In the genomic region with DNA sequence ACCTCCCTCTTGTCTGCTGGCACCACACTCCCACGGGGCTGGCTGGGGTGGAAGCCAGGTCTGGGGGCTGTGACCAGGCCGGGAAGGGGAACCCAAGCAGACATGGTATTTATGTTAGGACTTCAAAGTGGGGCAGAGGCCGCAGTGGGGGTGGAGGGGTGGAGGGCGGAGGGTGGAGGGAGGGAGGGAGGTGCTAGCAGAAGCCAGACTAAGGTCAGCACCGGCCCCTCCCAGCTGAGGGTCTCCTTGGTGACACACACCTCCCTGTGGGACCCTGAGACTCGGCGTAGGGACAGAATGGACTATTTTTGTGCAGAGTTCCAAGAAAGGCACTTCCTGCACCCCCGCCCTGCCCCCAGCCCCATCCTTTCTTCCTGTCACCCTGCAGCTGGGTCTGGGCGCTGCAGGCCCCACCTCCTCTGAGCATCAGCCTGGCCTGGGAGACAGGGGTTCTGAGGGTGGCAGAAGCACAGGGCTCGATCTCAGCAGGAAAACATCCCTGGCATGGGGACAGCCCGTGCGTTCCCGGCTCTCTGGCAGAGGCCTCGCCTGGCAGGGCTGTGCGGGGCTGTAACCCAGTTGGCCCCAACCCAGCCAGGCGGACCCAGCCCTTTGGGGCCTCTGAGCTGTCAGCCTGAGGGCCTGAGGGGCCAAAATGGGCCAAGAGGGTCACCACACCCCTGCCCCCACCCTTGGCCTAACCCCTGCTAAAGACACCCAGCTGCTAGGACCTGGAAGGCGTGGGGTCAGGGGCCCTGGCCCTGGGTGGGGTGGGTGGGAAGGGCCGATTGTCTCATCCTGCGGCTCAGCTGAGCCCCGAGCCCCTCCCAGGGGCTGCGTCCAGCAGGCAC, we compare ENCODE assay signal across 10 cellular contexts. TPM values are rescaled to one million over a fixed set of nuclear protein-coding genes. Genes with fewer than 3 reads are reported as not detected.
DNase-seq lines count a peak whose midpoint lies in the region; ATAC-seq, FAIRE-seq and TF ChIP-seq lines count a peak whose summit lies in the region.
"Had no signal": no experiment of that assay in that cellular context is flagged by ENCODE, and none has a peak within 500 bp of the region (broad histone marks: within the 10 kb centered on the region; RNA-seq: fewer than 3 reads in every experiment).

No MANE protein-coding gene starts in this region.

- H3K27me3 Mint-ChIP-seq in activated CD4-positive, alpha-beta T cell treated with anti-CD3 and anti-CD28 coated beads, Interleukin-2, amount 10 ng/mL, durations not matched to agents 7 days and 5 days = no peaks in the 10 kb centered on the region
- H3K27me3 Mint-ChIP-seq in activated naive CD8-positive, alpha-beta T cell treated with anti-CD3 and anti-CD28 coated beads, Interleukin-2, amount 10 ng/mL, durations not matched to agents 7 days and 5 days = no peaks in the 10 kb centered on the region

- POLR2A ChIA-PET in activated CD4-positive, alpha-beta T cell treated with anti-CD3 and anti-CD28 coated beads, Interleukin-2, amount 10 ng/mL, durations not matched to agents 7 days and 5 days (lab: Charles Lee) = no interaction called here
- POLR2A ChIA-PET in activated naive CD8-positive, alpha-beta T cell treated with anti-CD3 and anti-CD28 coated beads, Interleukin-2, amount 10 ng/mL, durations not matched to agents 7 days and 5 days (lab: Charles Lee) = interaction anchor here (0.6 to 4.3 kb wide), 5 partner anchors 10 to 63 kb away, joined by 3 to 215 read pairs (median 4); a partner anchor contains a TSS

- no peak overlapping the region for H2AFZ ChIP-seq in keratinocyte (ENCODE audit: control insufficient read depth, low read length)

- intact Hi-C loops in transverse colon (cut with DNase I; ENCODE audit: low total_unique reads) = no loop called here

- ATAC-seq in activated naive CD8-positive, alpha-beta T cell treated with anti-CD3 and anti-CD28 coated beads, Interleukin-2, amount 10 ng/mL, durations not matched to agents 7 days and 5 days (ENCODE audit: low read depth) = peak; percentile 72
- ATAC-seq in GM19463 (IDR thresholded peaks at IDR 0.05; ENCODE audit: unreplicated experiment) = no peak

- peak overlapping the region; percentile 15 for H3K4me3 Mint-ChIP-seq in activated CD4-positive, alpha-beta T cell treated with anti-CD3 and anti-CD28 coated beads, Interleukin-2, amount 10 ng/mL, durations not matched to agents 7 days and 5 days
- H3K4me3 Mint-ChIP-seq in activated naive CD8-positive, alpha-beta T cell treated with anti-CD3 and anti-CD28 coated beads, Interleukin-2, amount 10 ng/mL, durations not matched to agents 7 days and 5 days = peak overlapping the region; percentile 81

- no peaks in the 10 kb centered on the region for H4K20me1 ChIP-seq in keratinocyte (ENCODE audit: control insufficient read depth, extremely low read depth, insufficient read depth, low read length)

- no peaks in the 10 kb centered on the region for H3K9me3 Mint-ChIP-seq in activated CD4-positive, alpha-beta T cell treated with anti-CD3 and anti-CD28 coated beads, Interleukin-2, amount 10 ng/mL, durations not matched to agents 7 days and 5 days
- no peaks in the 10 kb centered on the region for H3K9me3 Mint-ChIP-seq in activated naive CD8-positive, alpha-beta T cell treated with anti-CD3 and anti-CD28 coated beads, Interleukin-2, amount 10 ng/mL, durations not matched to agents 7 days and 5 days
- H3K9me3 Mint-ChIP-seq: naive B cell had no signal

- peaks cover 37% of the 10 kb centered on the region for H3K4me1 ChIP-seq in keratinocyte (ENCODE audit: control insufficient read depth, extremely low read depth, insufficient read depth, low read length)
- peaks cover 16 to 26% (median 22%) of the 10 kb centered on the region in 4 donors for H3K4me1 ChIP-seq in transverse colon

- CTCF ChIA-PET in activated CD4-positive, alpha-beta T cell treated with anti-CD3 and anti-CD28 coated beads, Interleukin-2, amount 10 ng/mL, durations not matched to agents 7 days and 5 days (lab: Charles Lee) = interaction anchor here (0.8 to 1.6 kb wide), 5 partner anchors 14 to 62 kb away, joined by 3 to 4 read pairs (median 3); no protein-coding TSS in a partner anchor

- H3K9me3 ChIP-seq in keratinocyte (ENCODE audit: control insufficient read depth, low read depth, low read length) (no peaks in the 10 kb centered on the region), transverse colon (no peaks in the 10 kb centered on the region)
- H3K9me3 ChIP-seq: testis had no signal

- H3K4me2 ChIP-seq in keratinocyte (ENCODE audit: control insufficient read depth, extremely low read depth, insufficient read depth, low read depth, low read length) = peak overlapping the region; percentile 61

- FAIRE-seq in keratinocyte (lab: Jason Lieb, UNC) = no peak

- in situ Hi-C loops in transverse colon (cut with MboI; ENCODE audit: low pct_ligation_motif_present in 1 of 4, low pct_unique_long_range_greater_than_20kb in 1 of 4, low sequenced_read_pairs in 3 of 4) = no loop called here

- H3K4me1 Mint-ChIP-seq in activated CD4-positive, alpha-beta T cell treated with anti-CD3 and anti-CD28 coated beads, Interleukin-2, amount 10 ng/mL, durations not matched to agents 7 days and 5 days = peaks cover 59% of the 10 kb centered on the region
- peaks cover 45% of the 10 kb centered on the region for H3K4me1 Mint-ChIP-seq in activated naive CD8-positive, alpha-beta T cell treated with anti-CD3 and anti-CD28 coated beads, Interleukin-2, amount 10 ng/mL, durations not matched to agents 7 days and 5 days

- dilution Hi-C loops in keratinocyte (cut with MboI; ENCODE audit: extremely low pct_ligation_motif_present, low sequenced_read_pairs) = no loop called here

- H3K9ac ChIP-seq in keratinocyte (ENCODE audit: control insufficient read depth, extremely low read depth, insufficient read depth, low read length) = no peak overlapping the region

- H3K27ac ChIP-seq in keratinocyte (ENCODE audit: control insufficient read depth, insufficient read depth, low read length) = no peak overlapping the region
- peak overlapping the region; percentile 56 to 69 (median 61) for H3K27ac ChIP-seq in transverse colon

- no peak overlapping the region for H3K4me3 ChIP-seq in keratinocyte (ENCODE audit: control insufficient read depth in 2 of 3, extremely low read depth in 1 of 3, insufficient read depth in 2 of 3, low read depth in 1 of 3, low read length in 3 of 3)
- no peak overlapping the region for H3K4me3 ChIP-seq in transverse colon
- H3K4me3 ChIP-seq: testis had no signal

- H3K36me3 ChIP-seq in keratinocyte (ENCODE audit: control insufficient read depth in 2 of 2, extremely low read depth in 1 of 2, insufficient read depth in 2 of 2, low read length in 2 of 2) (peaks cover 1 to 4% of the 10 kb centered on the region in 2 experiments), transverse colon (no peaks in the 10 kb centered on the region)

- no peaks in the 10 kb centered on the region for H3K9me1 ChIP-seq in keratinocyte (ENCODE audit: control insufficient read depth, extremely low read depth, insufficient read depth, low read length)

- no peak for TF ChIP-seq EP300 in transverse colon (IDR thresholded peaks at IDR 0.05; ENCODE audit: low read depth)

- H3K27me3 ChIP-seq in keratinocyte (ENCODE audit: control insufficient read depth, extremely low read depth, insufficient read depth, low read length) (no peaks in the 10 kb centered on the region), transverse colon (no peaks in the 10 kb centered on the region)
- H3K27me3 ChIP-seq: testis had no signal

- WGBS in transverse colon (ENCODE audit: low coverage in 1 of 2), 2 donors = 49% methylated on average over 17 of the region's 21 CpGs; no CpG with 5 or more reads in 1 of the 2 donors

- H3K27ac Mint-ChIP-seq in activated CD4-positive, alpha-beta T cell treated with anti-CD3 and anti-CD28 coated beads, Interleukin-2, amount 10 ng/mL, durations not matched to agents 7 days and 5 days = peak overlapping the region; percentile 88
- peak overlapping the region; percentile 98 for H3K27ac Mint-ChIP-seq in activated naive CD8-positive, alpha-beta T cell treated with anti-CD3 and anti-CD28 coated beads, Interleukin-2, amount 10 ng/mL, durations not matched to agents 7 days and 5 days

- TF ChIP-seq POLR2A in transverse colon (IDR thresholded peaks at IDR 0.05) = no peak

- no peaks in the 10 kb centered on the region for H3K36me3 Mint-ChIP-seq in activated CD4-positive, alpha-beta T cell treated with anti-CD3 and anti-CD28 coated beads, Interleukin-2, amount 10 ng/mL, durations not matched to agents 7 days and 5 days (ENCODE audit: low read depth)
- H3K36me3 Mint-ChIP-seq in activated naive CD8-positive, alpha-beta T cell treated with anti-CD3 and anti-CD28 coated beads, Interleukin-2, amount 10 ng/mL, durations not matched to agents 7 days and 5 days = peaks cover 2% of the 10 kb centered on the region
- H3K36me3 Mint-ChIP-seq: naive B cell had no signal

- no peaks in the 10 kb centered on the region for H3K79me2 ChIP-seq in keratinocyte (ENCODE audit: control insufficient read depth, insufficient read depth, low read length)

- no peak for TF ChIP-seq CTCF in keratinocyte (optimal IDR thresholded peaks at IDR 0.05 in 1 of 3, IDR thresholded peaks at IDR 0.05 in 1 of 3, conservative IDR thresholded peaks at IDR 0.05 in 1 of 3; ENCODE audit: extremely low read depth in 1 of 3, insufficient read depth in 2 of 3, low read length in 3 of 3)
- TF ChIP-seq CTCF in transverse colon (IDR thresholded peaks at IDR 0.05) = no peak

- DNase-seq in activated CD4-positive, alpha-beta T cell treated with anti-CD3 and anti-CD28 coated beads, Interleukin-2, amount 10 ng/mL, durations not matched to agents 7 days and 5 days = peak; percentile 66
- no peak for DNase-seq in activated CD4-positive, alpha-beta T cell treated with anti-CD3 and anti-CD28 coated beads for 1 hour
- DNase-seq in activated naive CD8-positive, alpha-beta T cell treated with anti-CD3 and anti-CD28 coated beads, Interleukin-2, amount 10 ng/mL, durations not matched to agents 7 days and 5 days = peak; percentile 78
- DNase-seq in keratinocyte (ENCODE audit: low read depth, low spot score) (no peak), transverse colon (no peak), NCI-H524 treated with DMSO at 0.1 percent for 48 hours (lab: John Stamatoyannopoulos, UW) (no peak), GOT3 (lab: John Stamatoyannopoulos, UW) (no peak)
- DNase-seq: naive B cell, testis had no signal

RNA-seq across cellular contexts. Expression of a gene that starts 9.6 kb away (rescaled TPM):
- total RNA-seq in activated CD4-positive, alpha-beta T cell treated with anti-CD3 and anti-CD28 coated beads, Interleukin-2, amount 10 ng/mL, durations not matched to agents 7 days and 5 days = 1 to 10 TPM; 2.4 to 2.5 TPM
- total RNA-seq in activated naive CD8-positive, alpha-beta T cell treated with anti-CD3 and anti-CD28 coated beads, Interleukin-2, amount 10 ng/mL, durations not matched to agents 7 days and 5 days = 10 to 100 TPM; 80.3 to 85.5 TPM
- 0.02 to 0.40 TPM (median 0.12 TPM) in 3 replicates for polyA plus RNA-seq in keratinocyte
- 0.37 TPM for polyA plus RNA-seq in keratinocyte (2011; ENCODE audit: low read depth)
- polyA plus RNA-seq in keratinocyte (2011; cell fraction: cytosol; rRNA removed) = 0.05 and 0.06 TPM in 2 replicates
- polyA plus RNA-seq in keratinocyte (2011; cell fraction: nucleus; rRNA removed) = 0.31 and 0.40 TPM in 2 replicates
- 0.06 and 1.2 TPM in 2 replicates for polyA plus RNA-seq in keratinocyte (2012; ENCODE audit: low replicate concordance)
- polyA minus RNA-seq in keratinocyte = 0.23 to 0.52 TPM in 2 of 3 replicates, not detected in the other
- polyA minus RNA-seq in keratinocyte (2011; cell fraction: cytosol; rRNA and poly(A)+ RNA removed) = not detected
- 0.21 TPM in 1 of 2 replicates, not detected in the other for polyA minus RNA-seq in keratinocyte (2011; cell fraction: nucleus; rRNA and poly(A)+ RNA removed)
- 10 to 100 TPM in 1 of 4 donors, 1 to 10 TPM in 3; 2.6 to 36.2 (median 6.5) TPM for total RNA-seq in transverse colon

RNA-seq across cellular contexts. Expression of a gene that starts 9.7 kb away (rescaled TPM):
- 1 to 10 TPM; 1.1 to 1.6 TPM for total RNA-seq in activated CD4-positive, alpha-beta T cell treated with anti-CD3 and anti-CD28 coated beads, Interleukin-2, amount 10 ng/mL, durations not matched to agents 7 days and 5 days
- 1 to 10 TPM; 3.0 to 5.7 TPM for total RNA-seq in activated naive CD8-positive, alpha-beta T cell treated with anti-CD3 and anti-CD28 coated beads, Interleukin-2, amount 10 ng/mL, durations not matched to agents 7 days and 5 days
- polyA plus RNA-seq in keratinocyte = 10.6 to 18.6 TPM (median 16.1 TPM) in 3 replicates
- 7.9 TPM for polyA plus RNA-seq in keratinocyte (2011; ENCODE audit: low read depth)
- polyA plus RNA-seq in keratinocyte (2011; cell fraction: cytosol; rRNA removed) = 6.2 and 20.7 TPM in 2 replicates
- 19.3 and 34.2 TPM in 2 replicates for polyA plus RNA-seq in keratinocyte (2011; cell fraction: nucleus; rRNA removed)
- 28.8 and 29.9 TPM in 2 replicates for polyA plus RNA-seq in keratinocyte (2012; ENCODE audit: low replicate concordance)
- polyA minus RNA-seq in keratinocyte = 7.6 to 19.7 TPM (median 10.7 TPM) in 3 replicates
- 44.9 TPM for polyA minus RNA-seq in keratinocyte (2011; cell fraction: cytosol; rRNA and poly(A)+ RNA removed)
- polyA minus RNA-seq in keratinocyte (2011; cell fraction: nucleus; rRNA and poly(A)+ RNA removed) = 20.1 and 21.6 TPM in 2 replicates
- 10 to 100 TPM in 3 of 4 donors, 1 to 10 TPM in 1; 8.8 to 43.8 (median 14.4) TPM for total RNA-seq in transverse colon

RNA-seq across cellular contexts. Expression of a gene that starts 18.4 kb away (rescaled TPM):
- total RNA-seq in activated CD4-positive, alpha-beta T cell treated with anti-CD3 and anti-CD28 coated beads, Interleukin-2, amount 10 ng/mL, durations not matched to agents 7 days and 5 days = 10 to 100 TPM; 47.4 to 48.0 TPM
- total RNA-seq in activated naive CD8-positive, alpha-beta T cell treated with anti-CD3 and anti-CD28 coated beads, Interleukin-2, amount 10 ng/mL, durations not matched to agents 7 days and 5 days = 10 to 100 TPM; 45.4 to 47.8 TPM
- polyA plus RNA-seq in keratinocyte = 61.4 to 65.8 TPM (median 64.8 TPM) in 3 replicates
- 31.0 TPM for polyA plus RNA-seq in keratinocyte (2011; ENCODE audit: low read depth)
- polyA plus RNA-seq in keratinocyte (2011; cell fraction: cytosol; rRNA removed) = 37.7 and 68.6 TPM in 2 replicates
- polyA plus RNA-seq in keratinocyte (2011; cell fraction: nucleus; rRNA removed) = 44.0 and 44.5 TPM in 2 replicates
- 38.4 and 73.3 TPM in 2 replicates for polyA plus RNA-seq in keratinocyte (2012; ENCODE audit: low replicate concordance)
- polyA minus RNA-seq in keratinocyte = 14.7 to 32.2 TPM (median 21.4 TPM) in 3 replicates
- polyA minus RNA-seq in keratinocyte (2011; cell fraction: cytosol; rRNA and poly(A)+ RNA removed) = 28.6 TPM
- polyA minus RNA-seq in keratinocyte (2011; cell fraction: nucleus; rRNA and poly(A)+ RNA removed) = 9.1 and 10.6 TPM in 2 replicates
- total RNA-seq in transverse colon = 100 to 1,000 TPM in 1 of 4 donors, 10 to 100 TPM in 3; 34.0 to 178 (median 63.1) TPM

RNA-seq across cellular contexts. Expression of a gene that starts 20.9 kb away (rescaled TPM):
- total RNA-seq in activated CD4-positive, alpha-beta T cell treated with anti-CD3 and anti-CD28 coated beads, Interleukin-2, amount 10 ng/mL, durations not matched to agents 7 days and 5 days = 1 to 10 TPM; 8.5 to 9.4 TPM
- 1 to 10 TPM; 9.5 to 9.7 TPM for total RNA-seq in activated naive CD8-positive, alpha-beta T cell treated with anti-CD3 and anti-CD28 coated beads, Interleukin-2, amount 10 ng/mL, durations not matched to agents 7 days and 5 days
- 5.2 to 6.0 TPM (median 5.7 TPM) in 3 replicates for polyA plus RNA-seq in keratinocyte
- 2.8 TPM for polyA plus RNA-seq in keratinocyte (2011; ENCODE audit: low read depth)
- polyA plus RNA-seq in keratinocyte (2011; cell fraction: cytosol; rRNA removed) = 2.3 and 3.2 TPM in 2 replicates
- 7.9 and 11.1 TPM in 2 replicates for polyA plus RNA-seq in keratinocyte (2011; cell fraction: nucleus; rRNA removed)
- 8.2 and 9.6 TPM in 2 replicates for polyA plus RNA-seq in keratinocyte (2012; ENCODE audit: low replicate concordance)
- 2.2 to 3.3 TPM (median 3.3 TPM) in 3 replicates for polyA minus RNA-seq in keratinocyte
- polyA minus RNA-seq in keratinocyte (2011; cell fraction: cytosol; rRNA and poly(A)+ RNA removed) = 7.1 TPM
- polyA minus RNA-seq in keratinocyte (2011; cell fraction: nucleus; rRNA and poly(A)+ RNA removed) = 4.7 and 6.7 TPM in 2 replicates
- 10 to 100 TPM; 21.8 to 31.8 (median 23.6) TPM for total RNA-seq in transverse colon

RNA-seq across cellular contexts. Expression of a gene that starts 34.8 kb away (rescaled TPM):
- total RNA-seq in activated CD4-positive, alpha-beta T cell treated with anti-CD3 and anti-CD28 coated beads, Interleukin-2, amount 10 ng/mL, durations not matched to agents 7 days and 5 days = not detected
- total RNA-seq in activated naive CD8-positive, alpha-beta T cell treated with anti-CD3 and anti-CD28 coated beads, Interleukin-2, amount 10 ng/mL, durations not matched to agents 7 days and 5 days = not detected
- polyA plus RNA-seq in keratinocyte = 0.05 to 0.18 TPM in 2 of 3 replicates, not detected in the other
- polyA plus RNA-seq in keratinocyte (2011; ENCODE audit: low read depth) = not detected
- polyA plus RNA-seq in keratinocyte (2011; cell fraction: cytosol; rRNA removed) = 0.05 and 0.16 TPM in 2 replicates
- polyA plus RNA-seq in keratinocyte (2011; cell fraction: nucleus; rRNA removed) = 0.22 and 0.40 TPM in 2 replicates
- 0.08 TPM in 1 of 2 replicates, not detected in the other for polyA plus RNA-seq in keratinocyte (2012; ENCODE audit: low replicate concordance)
- 0.23 TPM in 1 of 3 replicates, not detected in the others for polyA minus RNA-seq in keratinocyte
- polyA minus RNA-seq in keratinocyte (2011; cell fraction: cytosol; rRNA and poly(A)+ RNA removed) = not detected
- 0.31 and 0.32 TPM in 2 replicates for polyA minus RNA-seq in keratinocyte (2011; cell fraction: nucleus; rRNA and poly(A)+ RNA removed)
- total RNA-seq in transverse colon = under 1 TPM in 2 of 4 donors, not detected in 2; 0.55 to 0.75 TPM

Comparison
In these comparisons a context has a peak if more than half of its experiments do, and no peak if none do; other contexts are left out.
1. DNase-seq: peak in activated CD4-positive, alpha-beta T cell treated with anti-CD3 and anti-CD28 coated beads, Interleukin-2, amount 10 ng/mL, durations not matched to agents 7 days and 5 days (single experiment) and activated naive CD8-positive, alpha-beta T cell treated with anti-CD3 and anti-CD28 coated beads, Interleukin-2, amount 10 ng/mL, durations not matched to agents 7 days and 5 days (single experiment); none in activated CD4-positive, alpha-beta T cell treated with anti-CD3 and anti-CD28 coated beads for 1 hour (single experiment), keratinocyte (single experiment), transverse colon (single experiment), NCI-H524 treated with DMSO at 0.1 percent for 48 hours (single experiment) and GOT3 (single experiment).